In genomic region chr9:31232485-31232884, GRCh38 we compare ENCODE assay signal across 11 cellular contexts.
"Had no signal": no experiment of that assay in that cellular context is flagged by ENCODE, and none has a peak within 500 bp of the region (broad histone marks: within the 10 kb centered on the region; RNA-seq: fewer than 3 reads in every experiment).

No MANE protein-coding gene starts in this region.

- H3K4me2 ChIP-seq: GM23338 had no signal

- DNase-seq: GM23248, GOT3, H7, H9, HCEC 1CT, HFFc6 had no signal

- H3K9me3 ChIP-seq: HAP-1 had no signal

- H2AFZ ChIP-seq: GM23248, GM23338 had no signal

- H3K9ac ChIP-seq: GM23248 had no signal

- H3K4me3 ChIP-seq: GM23248, GM23338, HAP-1 had no signal

- H3K36me3 ChIP-seq: HAP-1 had no signal

- H3K27ac ChIP-seq: GM23248 had no signal

- FAIRE-seq: H1, H54 had no signal

- ATAC-seq: GM23338, HCT116 had no signal

- H3K4me1 ChIP-seq: HAP-1 had no signal
